ENCODE assay signal across 10 cellular contexts in genomic region chr15:31340047-31340446, GRCh38. TPM values are rescaled to one million over a fixed set of nuclear protein-coding genes. Genes with fewer than 3 reads are reported as not detected.
DNase-seq lines count a peak whose midpoint lies in the region; ATAC-seq and TF ChIP-seq lines count a peak whose summit lies in the region.
"Had no signal": no experiment of that assay in that cellular context is flagged by ENCODE, and none has a peak within 500 bp of the region (broad histone marks: within the 10 kb centered on the region; RNA-seq: fewer than 3 reads in every experiment).

No MANE protein-coding gene starts in this region.

- H3K4me1 Mint-ChIP-seq in stimulated activated naive B cell treated with anti-CD40 and anti-IgM and Interleukin-4, amounts not matched to agents 10 μg/mL and 1 μg/mL and 100 μg/mL, for 72 hours, result peaks cover 82 to 99% of the 10 kb centered on the region in 2 donors

- in situ Hi-C loops in G401 (cut with HindIII; ENCODE audit: low sequenced_read_pairs), result no loop called here

- H3K4me1 ChIP-seq in right atrium auricular region, result peaks cover 0 to 100% of the 10 kb centered on the region in 2 donors
- H3K4me1 ChIP-seq: HAP-1 had no signal

- H3K36me3 ChIP-seq in right atrium auricular region, result no peaks in the 10 kb centered on the region
- H3K36me3 ChIP-seq: HAP-1 had no signal

- DNase-seq in G401 (ENCODE audit: low spot score), result peak; percentile 3
- no peak for DNase-seq in right atrium auricular region (ENCODE audit: low spot score)
- no peak for DNase-seq in stimulated activated naive B cell treated with anti-CD40 and anti-IgM and Interleukin-4, amounts not matched to agents 10 μg/mL and 1 μg/mL and 100 μg/mL, for 72 hours
- no peak for DNase-seq in globus pallidus (ENCODE audit: low spot score)
- no peak for DNase-seq in hippocampal formation (lab: John Stamatoyannopoulos, UW)
- DNase-seq: activated CD4-positive, CD25-positive, alpha-beta regulatory T cell; DND-41 had no signal

- peak overlapping the region; percentile 13 to 22 for H3K4me3 Mint-ChIP-seq in stimulated activated naive B cell treated with anti-CD40 and anti-IgM and Interleukin-4, amounts not matched to agents 10 μg/mL and 1 μg/mL and 100 μg/mL, for 72 hours

- TF ChIP-seq CTCF in VCaP (conservative IDR thresholded peaks at IDR 0.05) (no peak), right atrium auricular region (IDR thresholded peaks at IDR 0.05) (no peak)

- H3K36me3 Mint-ChIP-seq in stimulated activated naive B cell treated with anti-CD40 and anti-IgM and Interleukin-4, amounts not matched to agents 10 μg/mL and 1 μg/mL and 100 μg/mL, for 72 hours, result peaks cover 18 to 23% of the 10 kb centered on the region in 2 donors

- H3K9me3 Mint-ChIP-seq in stimulated activated naive B cell treated with anti-CD40 and anti-IgM and Interleukin-4, amounts not matched to agents 10 μg/mL and 1 μg/mL and 100 μg/mL, for 72 hours, result no peaks in the 10 kb centered on the region

- H3K4me3 ChIP-seq in right atrium auricular region, result no peak overlapping the region
- H3K4me3 ChIP-seq: HAP-1 had no signal

- no peaks in the 10 kb centered on the region for H3K27me3 ChIP-seq in right atrium auricular region

- no peak for ATAC-seq in stimulated activated naive B cell treated with anti-CD40 and anti-IgM and Interleukin-4, amounts not matched to agents 10 μg/mL and 1 μg/mL and 100 μg/mL, for 72 hours (replicated peaks)
- no peak for ATAC-seq in HG03139 (IDR thresholded peaks at IDR 0.05; ENCODE audit: unreplicated experiment)

- peak overlapping the region; percentile 96; the same call in 1 of the 2 replicates for H3K27ac ChIP-seq in VCaP
- H3K27ac ChIP-seq in right atrium auricular region, result peak overlapping the region; percentile 99 to 100

- no peaks in the 10 kb centered on the region for H3K27me3 Mint-ChIP-seq in stimulated activated naive B cell treated with anti-CD40 and anti-IgM and Interleukin-4, amounts not matched to agents 10 μg/mL and 1 μg/mL and 100 μg/mL, for 72 hours

- no peak overlapping the region for H3K27ac Mint-ChIP-seq in stimulated activated naive B cell treated with anti-CD40 and anti-IgM and Interleukin-4, amounts not matched to agents 10 μg/mL and 1 μg/mL and 100 μg/mL, for 72 hours

- H3K9me3 ChIP-seq in right atrium auricular region, result no peaks in the 10 kb centered on the region
- H3K9me3 ChIP-seq: HAP-1 had no signal

RNA-seq across cellular contexts. Expression of gene KLF13, which starts 13.4 kb away (rescaled TPM):
- 7.6 and 14.2 TPM in 2 replicates for total RNA-seq in G401 (2014; rRNA removed; shearing (Covaris generic))
- total RNA-seq in right atrium auricular region, result 10 to 100 TPM; 52.8 to 54.6 TPM
